In genomic region chr3:121545564-121546455, GRCh38 we compare ENCODE assay signal across 8 cellular contexts. TPM values are rescaled to one million over a fixed set of nuclear protein-coding genes. Genes with fewer than 3 reads are reported as not detected.
DNase-seq lines count a peak whose midpoint lies in the region; ATAC-seq and TF ChIP-seq lines count a peak whose summit lies in the region.

Gene POLQ, minus strand, starts transcription at chr3:121545988. Its CDS starts 111 bp downstream, at chr3:121545877.

- peaks cover 9% of the 10 kb centered on the region for H3K27me3 Mint-ChIP-seq in GM23338 (ENCODE audit: insufficient read depth, low read depth, poor library complexity)
- H3K27me3 Mint-ChIP-seq in naive thymus-derived CD8-positive, alpha-beta T cell = no peaks in the 10 kb centered on the region

- H3K9me2 ChIP-seq in DOHH2 (replicated peaks; ENCODE audit: control insufficient read depth, low read length) (no peaks in the 10 kb centered on the region), GM23338 (ENCODE audit: insufficient read depth) (no peaks in the 10 kb centered on the region)

- ATAC-seq in GM23338 = peak; percentile 97
- peak; percentile 99 for ATAC-seq in naive thymus-derived CD8-positive, alpha-beta T cell

- peak within 1 kb of the TSS; percentile 96 for H3K4me3 Mint-ChIP-seq in GM23338
- peak within 1 kb of the TSS; percentile 85 to 95 (median 91) for H3K4me3 Mint-ChIP-seq in naive thymus-derived CD8-positive, alpha-beta T cell

- H4K20me1 ChIP-seq in DOHH2 (ENCODE audit: control insufficient read depth, insufficient read depth, low read depth, low read length) (no peaks in the 10 kb centered on the region; the same call in 1 of the 2 replicates), GM23338 (replicated peaks; ENCODE audit: insufficient read depth) (no peaks in the 10 kb centered on the region)

- H3K79me2 ChIP-seq in DOHH2 (ENCODE audit: control insufficient read depth, low read length) (peaks cover 50% of the 10 kb centered on the region), GM23338 (replicated peaks; ENCODE audit: insufficient read depth) (peaks cover 45% of the 10 kb centered on the region)

- POLR2A ChIA-PET in naive thymus-derived CD8-positive, alpha-beta T cell (lab: Charles Lee) = interaction anchor here (0.7 to 2.2 kb wide), 7 partner anchors 115 to 1452 kb away, joined by 3 to 10 read pairs (median 4); partner anchors contain the start of genes FAM162A, GSK3B, HCLS1 and WDR5B

- H3F3A ChIP-seq in DOHH2 (ENCODE audit: control insufficient read depth, insufficient read depth) (peaks cover 5% of the 10 kb centered on the region), GM23338 (replicated peaks; ENCODE audit: low read depth) (no peaks in the 10 kb centered on the region)

- H3K4me1 Mint-ChIP-seq in GM23338 = peaks cover 13% of the 10 kb centered on the region
- H3K4me1 Mint-ChIP-seq in naive thymus-derived CD8-positive, alpha-beta T cell = peaks cover 7 to 22% (median 16%) of the 10 kb centered on the region in 4 donors

- peaks cover 19% of the 10 kb centered on the region for H3K4me1 ChIP-seq in DOHH2 (ENCODE audit: control insufficient read depth, low read length)
- H3K4me1 ChIP-seq in GM23338 (ENCODE audit: insufficient read depth) = peaks cover 5% of the 10 kb centered on the region

- no peaks in the 10 kb centered on the region for H3K27me3 ChIP-seq in DOHH2 (ENCODE audit: control insufficient read depth, low read length)
- H3K27me3 ChIP-seq in GM23338 (ENCODE audit: insufficient read depth) = no peaks in the 10 kb centered on the region

- peak within 1 kb of the TSS; percentile 94 for H3K27ac Mint-ChIP-seq in GM23338
- peak within 1 kb of the TSS; percentile 85 to 96 (median 92) for H3K27ac Mint-ChIP-seq in naive thymus-derived CD8-positive, alpha-beta T cell

- peak within 1 kb of the TSS; percentile 87 for H2AFZ ChIP-seq in GM23338

- TF ChIP-seq CTCF in DOHH2 (IDR thresholded peaks at IDR 0.05; ENCODE audit: low read depth, low read length, poor library complexity, severe bottlenecking) (no peak), GM23338 (conservative IDR thresholded peaks at IDR 0.05; ENCODE audit: low read depth in 2 of 2) (no peak), fibroblast of mammary gland (conservative IDR thresholded peaks at IDR 0.05; ENCODE audit: control insufficient read depth, insufficient read depth, low read depth, low read length) (no peak)

- H3K27ac ChIP-seq in DOHH2 (ENCODE audit: low read depth, low read length) = peak within 1 kb of the TSS; percentile 75
- peak within 1 kb of the TSS; percentile 12; the same call in 1 of the 2 replicates for H3K27ac ChIP-seq in GM23338 (ENCODE audit: low read depth)

- H3K4me2 ChIP-seq in DOHH2 (ENCODE audit: low read length) (peak within 1 kb of the TSS; percentile 84), GM23338 (peak within 1 kb of the TSS; percentile 87)

- no peaks in the 10 kb centered on the region for H3K9me3 ChIP-seq in DOHH2 (ENCODE audit: control insufficient read depth, insufficient read depth, low read length)

- H3K36me3 ChIP-seq in DOHH2 (ENCODE audit: control insufficient read depth, low read length) (peaks cover 43% of the 10 kb centered on the region), GM23338 (ENCODE audit: insufficient read depth) (peaks cover 11% of the 10 kb centered on the region; the same call in 1 of the 2 replicates)

- H3K9me3 Mint-ChIP-seq in GM23338 = peaks cover 4% of the 10 kb centered on the region; the same call in 2 of the 3 replicates
- no peaks in the 10 kb centered on the region for H3K9me3 Mint-ChIP-seq in naive thymus-derived CD8-positive, alpha-beta T cell

- H3K4me3 ChIP-seq in DOHH2 (ENCODE audit: low read length) = peak within 1 kb of the TSS; percentile 89
- peak within 1 kb of the TSS; percentile 66 for H3K4me3 ChIP-seq in GM23338
- peak within 1 kb of the TSS; percentile 73 for H3K4me3 ChIP-seq in fibroblast of mammary gland (ENCODE audit: control insufficient read depth, low read depth, low read length)

- H3K36me3 Mint-ChIP-seq in GM23338 (ENCODE audit: low read depth) = peaks cover 41% of the 10 kb centered on the region
- H3K36me3 Mint-ChIP-seq in naive thymus-derived CD8-positive, alpha-beta T cell = no peaks in the 10 kb centered on the region

- DNase-seq in GM23338 (ENCODE audit: low spot score) (peak; percentile 97), LHCN-M2 (ENCODE audit: low read depth) (peak; percentile 95), RPMI8226 (peak; percentile 96), fibroblast of mammary gland (ENCODE audit: low read depth) (peak; percentile 95)
- peak; percentile 69 to 72 for DNase-seq in activated T-helper 1 cell treated with anti-CD3 and anti-CD28 coated beads, Interleukin-2, amount 50 U/mL, for 16 hours (ENCODE audit: low read depth in 1 of 2, low spot score in 1 of 2)
- peak; percentile 66 to 93 (median 82) for DNase-seq in naive thymus-derived CD8-positive, alpha-beta T cell
- peak; percentile 69 to 85 (median 78) for DNase-seq in stimulated activated naive CD4-positive, alpha-beta T cell (lab: John Stamatoyannopoulos, UW)

TF ChIP-seq in GM23338, 12 proteins besides CTCF, POLR2A, EP300 and RAD21:
- 0 out of 2 replicates have a peak, but pooled peaks have one; percentile 23 for TF ChIP-seq CREB1 (CRISPR knock-in tag; IDR thresholded peaks at IDR 0.05; ENCODE audit: low read depth)
- peak; percentile 75 for TF ChIP-seq POLR2AphosphoS5 (IDR thresholded peaks at IDR 0.05; ENCODE audit: low read depth)
- no peak for TF ChIP-seq NANOG (IDR thresholded peaks at IDR 0.05; ENCODE audit: borderline replicate concordance)
- no peak for TF ChIP-seq EZH2phosphoT487 (IDR thresholded peaks at IDR 0.05; ENCODE audit: unreplicated experiment)
- TF ChIP-seq, protein P1, sequence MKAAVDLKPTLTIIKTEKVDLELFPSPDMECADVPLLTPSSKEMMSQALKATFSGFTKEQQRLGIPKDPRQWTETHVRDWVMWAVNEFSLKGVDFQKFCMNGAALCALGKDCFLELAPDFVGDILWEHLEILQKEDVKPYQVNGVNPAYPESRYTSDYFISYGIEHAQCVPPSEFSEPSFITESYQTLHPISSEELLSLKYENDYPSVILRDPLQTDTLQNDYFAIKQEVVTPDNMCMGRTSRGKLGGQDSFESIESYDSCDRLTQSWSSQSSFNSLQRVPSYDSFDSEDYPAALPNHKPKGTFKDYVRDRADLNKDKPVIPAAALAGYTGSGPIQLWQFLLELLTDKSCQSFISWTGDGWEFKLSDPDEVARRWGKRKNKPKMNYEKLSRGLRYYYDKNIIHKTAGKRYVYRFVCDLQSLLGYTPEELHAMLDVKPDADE (IDR thresholded peaks at IDR 0.05) = peak; percentile 58; the same call in 1 of the 2 replicates

RNA-seq across cellular contexts. Expression of gene POLQ, which starts in this region (rescaled TPM):
- total RNA-seq in GM23338 (2014; rRNA removed; shearing (Covaris generic)) = 14.7 and 20.6 TPM in 2 replicates
- polyA plus RNA-seq in GM23338 (2016; fragmentation: Nextera tagmentation; extraction: Ambion mirVana) = 4.5 and 6.9 TPM in 2 replicates
- 11.9 and 14.6 TPM in 2 replicates for total RNA-seq in LHCN-M2 (2014; rRNA removed)
- 1.6 TPM for polyA plus RNA-seq in LHCN-M2 (2012)
- under 1 TPM; 0.23 to 0.36 TPM for total RNA-seq in naive thymus-derived CD8-positive, alpha-beta T cell
- polyA plus RNA-seq in naive thymus-derived CD8-positive, alpha-beta T cell = under 1 TPM; 0.02 to 0.18 (median 0.02) TPM

Comparison
In these comparisons a context has a peak if more than half of its experiments do, and no peak if none do; other contexts are left out.
1. Peak in every context shown above with its lines: DNase-seq, ATAC-seq, H3K4me3 ChIP-seq and H3K27ac ChIP-seq.
2. Peak in DNase-seq and ATAC-seq in naive thymus-derived CD8-positive, alpha-beta T cell; RNA of the gene not detected or under 1 TPM.